In genomic region chr20:19628570-19629134, GRCh38 we compare ENCODE assay signal across 8 cellular contexts.
DNase-seq lines count a peak whose midpoint lies in the region; ATAC-seq and TF ChIP-seq lines count a peak whose summit lies in the region.

No MANE protein-coding gene starts in this region.

- H3K27ac Mint-ChIP-seq in activated naive CD4-positive, alpha-beta T cell treated with anti-CD3 and anti-CD28 coated beads for 36 hours = no peak overlapping the region
- H3K27ac Mint-ChIP-seq in activated CD8-positive, alpha-beta memory T cell treated with anti-CD3 and anti-CD28 coated beads, Interleukin-2, amount 10 ng/mL, durations not matched to agents 7 days and 5 days = no peak overlapping the region

- H3K4me1 Mint-ChIP-seq in activated naive CD4-positive, alpha-beta T cell treated with anti-CD3 and anti-CD28 coated beads for 36 hours (ENCODE audit: low read depth) = peaks cover 4% of the 10 kb centered on the region
- no peaks in the 10 kb centered on the region for H3K4me1 Mint-ChIP-seq in activated CD8-positive, alpha-beta memory T cell treated with anti-CD3 and anti-CD28 coated beads, Interleukin-2, amount 10 ng/mL, durations not matched to agents 7 days and 5 days

- TF ChIP-seq CTCF in coronary artery (IDR thresholded peaks at IDR 0.05) = no peak

- H3K27me3 Mint-ChIP-seq in activated naive CD4-positive, alpha-beta T cell treated with anti-CD3 and anti-CD28 coated beads for 36 hours (ENCODE audit: low read depth) = no peaks in the 10 kb centered on the region
- no peaks in the 10 kb centered on the region for H3K27me3 Mint-ChIP-seq in activated CD8-positive, alpha-beta memory T cell treated with anti-CD3 and anti-CD28 coated beads, Interleukin-2, amount 10 ng/mL, durations not matched to agents 7 days and 5 days

- H3K27ac ChIP-seq in coronary artery = no peak overlapping the region

- peak; percentile 71 for DNase-seq in activated naive CD4-positive, alpha-beta T cell treated with anti-CD3 and anti-CD28 coated beads for 36 hours
- DNase-seq in activated naive CD4-positive, alpha-beta T cell treated with anti-CD3 and anti-CD28 coated beads, Interleukin-2, amount 50 U/mL, for 16 hours = no peak
- DNase-seq in NCI-H446 treated with DMSO at 0.1 percent for 48 hours (lab: John Stamatoyannopoulos, UW) (peak; percentile 2), left cardiac atrium (peak; percentile 24), retina (peak; percentile 16), coronary artery (ENCODE audit: low spot score) (no peak)
- DNase-seq in activated CD8-positive, alpha-beta memory T cell treated with anti-CD3 and anti-CD28 coated beads, Interleukin-2, amount 10 ng/mL, durations not matched to agents 7 days and 5 days = peak; percentile 58

- intact Hi-C loops in activated naive CD4-positive, alpha-beta T cell treated with anti-CD3 and anti-CD28 coated beads for 36 hours (cut with micrococcal nuclease) = loop anchor here (1.0 kb wide), 1 partner anchor 34 kb away; no protein-coding TSS in a partner anchor
- intact Hi-C loops in left cardiac atrium (cut with DNase I) = no loop called here

- no peak overlapping the region for H3K4me3 Mint-ChIP-seq in activated naive CD4-positive, alpha-beta T cell treated with anti-CD3 and anti-CD28 coated beads for 36 hours
- no peak overlapping the region for H3K4me3 Mint-ChIP-seq in activated CD8-positive, alpha-beta memory T cell treated with anti-CD3 and anti-CD28 coated beads, Interleukin-2, amount 10 ng/mL, durations not matched to agents 7 days and 5 days

- no peaks in the 10 kb centered on the region for H3K36me3 Mint-ChIP-seq in activated naive CD4-positive, alpha-beta T cell treated with anti-CD3 and anti-CD28 coated beads for 36 hours (ENCODE audit: low read depth)
- no peaks in the 10 kb centered on the region for H3K36me3 Mint-ChIP-seq in activated CD8-positive, alpha-beta memory T cell treated with anti-CD3 and anti-CD28 coated beads, Interleukin-2, amount 10 ng/mL, durations not matched to agents 7 days and 5 days

- CTCF ChIA-PET in activated naive CD4-positive, alpha-beta T cell treated with anti-CD3 and anti-CD28 coated beads for 36 hours (lab: Charles Lee) = interaction anchor here (0.6 to 3.2 kb wide), 6 partner anchors 8 to 875 kb away, joined by 3 to 16 read pairs (median 4); no protein-coding TSS in a partner anchor
- CTCF ChIA-PET in activated CD8-positive, alpha-beta memory T cell treated with anti-CD3 and anti-CD28 coated beads, Interleukin-2, amount 10 ng/mL, durations not matched to agents 7 days and 5 days (lab: Charles Lee) = interaction anchor here (0.7 to 2.2 kb wide), 7 partner anchors 9 to 72 kb away, joined by 3 to 21 read pairs (median 3); no protein-coding TSS in a partner anchor

- peaks cover 10% of the 10 kb centered on the region for H3K9me3 Mint-ChIP-seq in activated naive CD4-positive, alpha-beta T cell treated with anti-CD3 and anti-CD28 coated beads for 36 hours
- H3K9me3 Mint-ChIP-seq in activated CD8-positive, alpha-beta memory T cell treated with anti-CD3 and anti-CD28 coated beads, Interleukin-2, amount 10 ng/mL, durations not matched to agents 7 days and 5 days (ENCODE audit: low read depth) = no peaks in the 10 kb centered on the region

- no peak overlapping the region for H3K4me3 ChIP-seq in coronary artery

- ATAC-seq in HG03103 (IDR thresholded peaks at IDR 0.05; ENCODE audit: low read depth, unreplicated experiment) = peak; percentile 73
- ATAC-seq in activated CD8-positive, alpha-beta memory T cell treated with anti-CD3 and anti-CD28 coated beads, Interleukin-2, amount 10 ng/mL, durations not matched to agents 7 days and 5 days = no peak
- peak in 1 of 2 donors; percentile 54 for ATAC-seq in left cardiac atrium

Comparison
In these comparisons a context has a peak if more than half of its experiments do, and no peak if none do; other contexts are left out.
1. DNase-seq: peak in activated naive CD4-positive, alpha-beta T cell treated with anti-CD3 and anti-CD28 coated beads for 36 hours (single experiment), NCI-H446 treated with DMSO at 0.1 percent for 48 hours (single experiment), activated CD8-positive, alpha-beta memory T cell treated with anti-CD3 and anti-CD28 coated beads, Interleukin-2, amount 10 ng/mL, durations not matched to agents 7 days and 5 days (single experiment), left cardiac atrium (single experiment) and retina (single experiment); none in activated naive CD4-positive, alpha-beta T cell treated with anti-CD3 and anti-CD28 coated beads, Interleukin-2, amount 50 U/mL, for 16 hours (single experiment) and coronary artery (single experiment).